11 cellular contexts compared by ENCODE assay signal in genomic region chr10:834493-834892, GRCh38.
"Had no signal": no experiment of that assay in that cellular context is flagged by ENCODE, and none has a peak within 500 bp of the region (broad histone marks: within the 10 kb centered on the region; RNA-seq: fewer than 3 reads in every experiment).

No MANE protein-coding gene starts in this region.

- ATAC-seq: GM23338, HCT116 had no signal

- FAIRE-seq: H1, H54 had no signal

- H3K4me3 ChIP-seq: GM23248, GM23338, HAP-1 had no signal

- H3K9me3 ChIP-seq: HAP-1 had no signal

- H3K27ac ChIP-seq: GM23248 had no signal

- H3K9ac ChIP-seq: GM23248 had no signal

- DNase-seq: GM23248, GOT3, H7, H9, HCEC 1CT, HFFc6 had no signal

- H3K4me1 ChIP-seq: HAP-1 had no signal

- H2AFZ ChIP-seq: GM23248, GM23338 had no signal

- H3K4me2 ChIP-seq: GM23338 had no signal
